1 cellular context compared by ENCODE assay signal in the genomic region with DNA sequence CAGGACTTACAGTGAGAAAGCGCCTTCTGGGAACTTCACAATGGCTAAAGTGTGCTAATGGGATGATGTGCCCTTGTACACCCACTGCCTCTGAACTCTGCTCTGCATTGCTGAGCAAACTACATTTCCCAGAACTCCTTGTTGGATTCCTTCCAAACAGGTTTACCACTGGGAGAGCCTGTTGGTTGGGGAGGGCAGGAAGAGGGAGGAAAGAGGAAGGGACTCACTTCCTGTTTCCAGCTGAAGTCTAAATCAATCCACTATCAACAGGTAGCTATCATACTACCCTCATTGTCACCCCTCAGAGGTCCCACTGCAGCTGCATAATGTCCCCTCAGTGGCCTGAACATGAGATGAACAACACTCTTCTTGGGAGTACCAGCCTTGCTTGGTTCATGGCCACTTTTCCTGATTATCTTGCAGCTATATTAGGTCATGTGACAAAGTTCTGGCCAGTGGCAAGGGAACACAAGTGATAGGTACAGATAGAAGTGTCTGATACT.
TF ChIP-seq lines count a peak whose summit lies in the region.

No MANE protein-coding gene starts in this region.

TF ChIP-seq in GM12878, 131 proteins besides CTCF, POLR2A, EP300 and RAD21 (continued from another document):
- TF ChIP-seq, protein P1, sequence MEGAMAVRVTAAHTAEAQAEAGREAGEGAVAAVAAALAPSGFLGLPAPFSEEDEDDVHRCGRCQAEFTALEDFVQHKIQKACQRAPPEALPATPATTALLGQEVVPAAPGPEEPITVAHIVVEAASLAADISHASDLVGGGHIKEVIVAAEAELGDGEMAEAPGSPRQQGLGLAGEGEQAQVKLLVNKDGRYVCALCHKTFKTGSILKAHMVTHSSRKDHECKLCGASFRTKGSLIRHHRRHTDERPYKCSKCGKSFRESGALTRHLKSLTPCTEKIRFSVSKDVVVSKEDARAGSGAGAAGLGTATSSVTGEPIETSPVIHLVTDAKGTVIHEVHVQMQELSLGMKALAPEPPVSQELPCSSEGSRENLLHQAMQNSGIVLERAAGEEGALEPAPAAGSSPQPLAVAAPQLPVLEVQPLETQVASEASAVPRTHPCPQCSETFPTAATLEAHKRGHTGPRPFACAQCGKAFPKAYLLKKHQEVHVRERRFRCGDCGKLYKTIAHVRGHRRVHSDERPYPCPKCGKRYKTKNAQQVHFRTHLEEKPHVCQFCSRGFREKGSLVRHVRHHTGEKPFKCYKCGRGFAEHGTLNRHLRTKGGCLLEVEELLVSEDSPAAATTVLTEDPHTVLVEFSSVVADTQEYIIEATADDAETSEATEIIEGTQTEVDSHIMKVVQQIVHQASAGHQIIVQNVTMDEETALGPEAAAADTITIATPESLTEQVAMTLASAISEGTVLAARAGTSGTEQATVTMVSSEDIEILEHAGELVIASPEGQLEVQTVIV (IDR thresholded peaks at IDR 0.05; ENCODE audit: borderline replicate concordance, partially characterized antibody): no peak
- TF ChIP-seq SIX5 (IDR thresholded peaks at IDR 0.05; ENCODE audit: low read depth, low read length, severe bottlenecking): peak; percentile 19
- TF ChIP-seq STAT3 (IDR thresholded peaks at IDR 0.05; ENCODE audit: low read depth, low read length): no peak
- no peak for TF ChIP-seq RAD51 (IDR thresholded peaks at IDR 0.05)
- TF ChIP-seq BRCA1 (IDR thresholded peaks at IDR 0.05; ENCODE audit: low read depth, low read length): no peak
- TF ChIP-seq, protein P2, sequence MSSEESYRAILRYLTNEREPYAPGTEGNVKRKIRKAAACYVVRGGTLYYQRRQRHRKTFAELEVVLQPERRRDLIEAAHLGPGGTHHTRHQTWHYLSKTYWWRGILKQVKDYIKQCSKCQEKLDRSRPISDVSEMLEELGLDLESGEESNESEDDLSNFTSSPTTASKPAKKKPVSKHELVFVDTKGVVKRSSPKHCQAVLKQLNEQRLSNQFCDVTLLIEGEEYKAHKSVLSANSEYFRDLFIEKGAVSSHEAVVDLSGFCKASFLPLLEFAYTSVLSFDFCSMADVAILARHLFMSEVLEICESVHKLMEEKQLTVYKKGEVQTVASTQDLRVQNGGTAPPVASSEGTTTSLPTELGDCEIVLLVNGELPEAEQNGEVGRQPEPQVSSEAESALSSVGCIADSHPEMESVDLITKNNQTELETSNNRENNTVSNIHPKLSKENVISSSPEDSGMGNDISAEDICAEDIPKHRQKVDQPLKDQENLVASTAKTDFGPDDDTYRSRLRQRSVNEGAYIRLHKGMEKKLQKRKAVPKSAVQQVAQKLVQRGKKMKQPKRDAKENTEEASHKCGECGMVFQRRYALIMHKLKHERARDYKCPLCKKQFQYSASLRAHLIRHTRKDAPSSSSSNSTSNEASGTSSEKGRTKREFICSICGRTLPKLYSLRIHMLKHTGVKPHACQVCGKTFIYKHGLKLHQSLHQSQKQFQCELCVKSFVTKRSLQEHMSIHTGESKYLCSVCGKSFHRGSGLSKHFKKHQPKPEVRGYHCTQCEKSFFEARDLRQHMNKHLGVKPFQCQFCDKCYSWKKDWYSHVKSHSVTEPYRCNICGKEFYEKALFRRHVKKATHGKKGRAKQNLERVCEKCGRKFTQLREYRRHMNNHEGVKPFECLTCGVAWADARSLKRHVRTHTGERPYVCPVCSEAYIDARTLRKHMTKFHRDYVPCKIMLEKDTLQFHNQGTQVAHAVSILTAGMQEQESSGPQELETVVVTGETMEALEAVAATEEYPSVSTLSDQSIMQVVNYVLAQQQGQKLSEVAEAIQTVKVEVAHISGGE (CRISPR knock-in tag; IDR thresholded peaks at IDR 0.05): no peak
- TF ChIP-seq FOXK2 (IDR thresholded peaks at IDR 0.05): no peak
- TF ChIP-seq SPI1 (IDR thresholded peaks at IDR 0.05; ENCODE audit: borderline replicate concordance, insufficient read depth, low read depth, low read length): peak; percentile 45; the same call in 1 of the 2 replicates
- TF ChIP-seq, protein P3, sequence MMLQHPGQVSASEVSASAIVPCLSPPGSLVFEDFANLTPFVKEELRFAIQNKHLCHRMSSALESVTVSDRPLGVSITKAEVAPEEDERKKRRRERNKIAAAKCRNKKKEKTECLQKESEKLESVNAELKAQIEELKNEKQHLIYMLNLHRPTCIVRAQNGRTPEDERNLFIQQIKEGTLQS (IDR thresholded peaks at IDR 0.05; ENCODE audit: borderline replicate concordance, extremely low read depth, low read depth, low read length): no peak
TF ChIP-seq in GM12878: peak in this region for 2.
